Comparison of ENCODE assay signal across 1 cellular context in the genomic region with DNA sequence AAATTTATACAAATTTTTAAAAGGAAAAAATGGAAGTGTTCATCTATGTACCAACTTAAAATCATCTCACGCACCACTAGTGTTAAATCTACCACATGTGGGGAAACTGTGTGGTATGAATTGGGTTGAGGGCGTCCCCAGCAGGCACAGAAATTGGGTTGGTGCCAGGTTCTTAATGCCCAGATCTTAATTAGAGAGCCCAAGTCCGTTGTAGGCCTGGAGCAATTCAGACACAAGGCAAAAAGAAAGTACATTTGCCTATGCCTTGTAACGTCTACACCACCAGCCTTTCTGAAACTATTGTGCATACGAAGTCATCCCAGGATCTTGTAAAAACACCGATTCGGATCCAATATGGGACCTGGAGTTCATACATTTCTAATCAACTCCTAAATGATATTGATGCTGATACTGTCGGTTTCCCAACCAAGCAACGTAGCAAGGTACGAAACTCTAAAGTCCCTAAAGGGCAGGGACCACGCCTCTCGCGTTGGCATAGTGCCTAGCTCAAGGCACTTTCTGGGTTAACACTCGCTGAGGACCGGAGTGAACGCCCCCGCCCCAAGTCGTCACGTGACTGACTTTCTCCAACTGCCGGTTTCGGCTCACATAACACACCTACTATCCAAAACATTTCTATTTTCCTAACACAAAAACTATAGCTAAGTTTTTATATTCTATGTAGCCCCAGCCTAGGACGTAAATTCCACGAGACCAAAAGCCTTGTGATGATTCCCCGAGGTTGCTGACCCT.
TF ChIP-seq lines count a peak whose summit lies in the region.

No MANE protein-coding gene starts in this region.

TF ChIP-seq in HepG2, 621 proteins besides CTCF, POLR2A, EP300 and RAD21 (continued from another document):
- TF ChIP-seq, protein P1, sequence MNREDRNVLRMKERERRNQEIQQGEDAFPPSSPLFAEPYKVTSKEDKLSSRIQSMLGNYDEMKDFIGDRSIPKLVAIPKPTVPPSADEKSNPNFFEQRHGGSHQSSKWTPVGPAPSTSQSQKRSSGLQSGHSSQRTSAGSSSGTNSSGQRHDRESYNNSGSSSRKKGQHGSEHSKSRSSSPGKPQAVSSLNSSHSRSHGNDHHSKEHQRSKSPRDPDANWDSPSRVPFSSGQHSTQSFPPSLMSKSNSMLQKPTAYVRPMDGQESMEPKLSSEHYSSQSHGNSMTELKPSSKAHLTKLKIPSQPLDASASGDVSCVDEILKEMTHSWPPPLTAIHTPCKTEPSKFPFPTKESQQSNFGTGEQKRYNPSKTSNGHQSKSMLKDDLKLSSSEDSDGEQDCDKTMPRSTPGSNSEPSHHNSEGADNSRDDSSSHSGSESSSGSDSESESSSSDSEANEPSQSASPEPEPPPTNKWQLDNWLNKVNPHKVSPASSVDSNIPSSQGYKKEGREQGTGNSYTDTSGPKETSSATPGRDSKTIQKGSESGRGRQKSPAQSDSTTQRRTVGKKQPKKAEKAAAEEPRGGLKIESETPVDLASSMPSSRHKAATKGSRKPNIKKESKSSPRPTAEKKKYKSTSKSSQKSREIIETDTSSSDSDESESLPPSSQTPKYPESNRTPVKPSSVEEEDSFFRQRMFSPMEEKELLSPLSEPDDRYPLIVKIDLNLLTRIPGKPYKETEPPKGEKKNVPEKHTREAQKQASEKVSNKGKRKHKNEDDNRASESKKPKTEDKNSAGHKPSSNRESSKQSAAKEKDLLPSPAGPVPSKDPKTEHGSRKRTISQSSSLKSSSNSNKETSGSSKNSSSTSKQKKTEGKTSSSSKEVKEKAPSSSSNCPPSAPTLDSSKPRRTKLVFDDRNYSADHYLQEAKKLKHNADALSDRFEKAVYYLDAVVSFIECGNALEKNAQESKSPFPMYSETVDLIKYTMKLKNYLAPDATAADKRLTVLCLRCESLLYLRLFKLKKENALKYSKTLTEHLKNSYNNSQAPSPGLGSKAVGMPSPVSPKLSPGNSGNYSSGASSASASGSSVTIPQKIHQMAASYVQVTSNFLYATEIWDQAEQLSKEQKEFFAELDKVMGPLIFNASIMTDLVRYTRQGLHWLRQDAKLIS (CRISPR knock-in tag; IDR thresholded peaks at IDR 0.05), result 0 out of 2 replicates have a peak, but pooled peaks have one; percentile 1
- TF ChIP-seq PBX2 (CRISPR knock-in tag; IDR thresholded peaks at IDR 0.05) (0 out of 2 replicates have a peak, but pooled peaks have one; percentile 15), MLLT10 (CRISPR knock-in tag; IDR thresholded peaks at IDR 0.05) (no peak), ZSCAN5A (CRISPR knock-in tag; IDR thresholded peaks at IDR 0.05; ENCODE audit: borderline replicate concordance) (peak; percentile 57; the same call in 1 of the 2 replicates), RFXANK (CRISPR knock-in tag; IDR thresholded peaks at IDR 0.05) (peak; percentile 47; the same call in 1 of the 2 replicates), SAP130 (CRISPR knock-in tag; IDR thresholded peaks at IDR 0.05; ENCODE audit: low read depth) (peak; percentile 89), ZNF652 (CRISPR knock-in tag; IDR thresholded peaks at IDR 0.05; ENCODE audit: borderline replicate concordance, low read depth) (peak; percentile 99), RBFOX2 (IDR thresholded peaks at IDR 0.05; ENCODE audit: low read depth, low read length) (no peak), ZBTB7B (CRISPR knock-in tag; IDR thresholded peaks at IDR 0.05) (peak; percentile 13; the same call in 1 of the 2 replicates), LCORL (IDR thresholded peaks at IDR 0.05) (peak; percentile 87), LCORL (CRISPR knock-in tag; IDR thresholded peaks at IDR 0.05) (no peak; the same call in 1 of the 2 replicates), ZNF747 (CRISPR knock-in tag; IDR thresholded peaks at IDR 0.05; ENCODE audit: borderline replicate concordance) (0 out of 2 replicates have a peak, but pooled peaks have one; percentile 25), PITX1 (CRISPR knock-in tag; IDR thresholded peaks at IDR 0.05) (no peak), SRF (IDR thresholded peaks at IDR 0.05; ENCODE audit: low read depth, low read length) (no peak), RAD51 (IDR thresholded peaks at IDR 0.05; ENCODE audit: borderline replicate concordance) (peak; percentile 98), TBX2 (CRISPR knock-in tag; IDR thresholded peaks at IDR 0.05; ENCODE audit: borderline replicate concordance) (peak; percentile 19; the same call in 1 of the 2 replicates), AKAP8 (CRISPR knock-in tag; IDR thresholded peaks at IDR 0.05) (peak; percentile 59; the same call in 1 of the 2 replicates), TARDBP (CRISPR knock-in tag; IDR thresholded peaks at IDR 0.05) (peak; percentile 50; the same call in 1 of the 2 replicates), ZNF512B (CRISPR knock-in tag; IDR thresholded peaks at IDR 0.05; ENCODE audit: borderline replicate concordance) (no peak), GATA4 (IDR thresholded peaks at IDR 0.05; ENCODE audit: borderline replicate concordance, low read depth) (0 out of 2 replicates have a peak, but pooled peaks have one; percentile 54), MEIS1 (CRISPR knock-in tag; IDR thresholded peaks at IDR 0.05; ENCODE audit: borderline replicate concordance) (no peak), TBL1XR1 (IDR thresholded peaks at IDR 0.05; ENCODE audit: borderline replicate concordance, low read length, partially characterized antibody) (peak; percentile 65), ZBTB20 (CRISPR knock-in tag; IDR thresholded peaks at IDR 0.05; ENCODE audit: borderline replicate concordance, low read depth) (peak; percentile 94; the same call in 1 of the 2 replicates), NR2F6 (IDR thresholded peaks at IDR 0.05) (no peak; the same call in 1 of the 2 replicates), NR2F6 (CRISPR knock-in tag; IDR thresholded peaks at IDR 0.05) (peak; percentile 47), RXRB (CRISPR knock-in tag; IDR thresholded peaks at IDR 0.05; ENCODE audit: borderline replicate concordance) (0 out of 2 replicates have a peak, but pooled peaks have one; percentile 5)
- TF ChIP-seq, protein P2, sequence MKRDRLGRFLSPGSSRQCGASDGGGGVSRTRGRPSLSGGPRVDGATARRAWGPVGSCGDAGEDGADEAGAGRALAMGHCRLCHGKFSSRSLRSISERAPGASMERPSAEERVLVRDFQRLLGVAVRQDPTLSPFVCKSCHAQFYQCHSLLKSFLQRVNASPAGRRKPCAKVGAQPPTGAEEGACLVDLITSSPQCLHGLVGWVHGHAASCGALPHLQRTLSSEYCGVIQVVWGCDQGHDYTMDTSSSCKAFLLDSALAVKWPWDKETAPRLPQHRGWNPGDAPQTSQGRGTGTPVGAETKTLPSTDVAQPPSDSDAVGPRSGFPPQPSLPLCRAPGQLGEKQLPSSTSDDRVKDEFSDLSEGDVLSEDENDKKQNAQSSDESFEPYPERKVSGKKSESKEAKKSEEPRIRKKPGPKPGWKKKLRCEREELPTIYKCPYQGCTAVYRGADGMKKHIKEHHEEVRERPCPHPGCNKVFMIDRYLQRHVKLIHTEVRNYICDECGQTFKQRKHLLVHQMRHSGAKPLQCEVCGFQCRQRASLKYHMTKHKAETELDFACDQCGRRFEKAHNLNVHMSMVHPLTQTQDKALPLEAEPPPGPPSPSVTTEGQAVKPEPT (CRISPR knock-in tag; IDR thresholded peaks at IDR 0.05; ENCODE audit: low read depth), result 0 out of 2 replicates have a peak, but pooled peaks have one; percentile 3
- TF ChIP-seq, protein P3, sequence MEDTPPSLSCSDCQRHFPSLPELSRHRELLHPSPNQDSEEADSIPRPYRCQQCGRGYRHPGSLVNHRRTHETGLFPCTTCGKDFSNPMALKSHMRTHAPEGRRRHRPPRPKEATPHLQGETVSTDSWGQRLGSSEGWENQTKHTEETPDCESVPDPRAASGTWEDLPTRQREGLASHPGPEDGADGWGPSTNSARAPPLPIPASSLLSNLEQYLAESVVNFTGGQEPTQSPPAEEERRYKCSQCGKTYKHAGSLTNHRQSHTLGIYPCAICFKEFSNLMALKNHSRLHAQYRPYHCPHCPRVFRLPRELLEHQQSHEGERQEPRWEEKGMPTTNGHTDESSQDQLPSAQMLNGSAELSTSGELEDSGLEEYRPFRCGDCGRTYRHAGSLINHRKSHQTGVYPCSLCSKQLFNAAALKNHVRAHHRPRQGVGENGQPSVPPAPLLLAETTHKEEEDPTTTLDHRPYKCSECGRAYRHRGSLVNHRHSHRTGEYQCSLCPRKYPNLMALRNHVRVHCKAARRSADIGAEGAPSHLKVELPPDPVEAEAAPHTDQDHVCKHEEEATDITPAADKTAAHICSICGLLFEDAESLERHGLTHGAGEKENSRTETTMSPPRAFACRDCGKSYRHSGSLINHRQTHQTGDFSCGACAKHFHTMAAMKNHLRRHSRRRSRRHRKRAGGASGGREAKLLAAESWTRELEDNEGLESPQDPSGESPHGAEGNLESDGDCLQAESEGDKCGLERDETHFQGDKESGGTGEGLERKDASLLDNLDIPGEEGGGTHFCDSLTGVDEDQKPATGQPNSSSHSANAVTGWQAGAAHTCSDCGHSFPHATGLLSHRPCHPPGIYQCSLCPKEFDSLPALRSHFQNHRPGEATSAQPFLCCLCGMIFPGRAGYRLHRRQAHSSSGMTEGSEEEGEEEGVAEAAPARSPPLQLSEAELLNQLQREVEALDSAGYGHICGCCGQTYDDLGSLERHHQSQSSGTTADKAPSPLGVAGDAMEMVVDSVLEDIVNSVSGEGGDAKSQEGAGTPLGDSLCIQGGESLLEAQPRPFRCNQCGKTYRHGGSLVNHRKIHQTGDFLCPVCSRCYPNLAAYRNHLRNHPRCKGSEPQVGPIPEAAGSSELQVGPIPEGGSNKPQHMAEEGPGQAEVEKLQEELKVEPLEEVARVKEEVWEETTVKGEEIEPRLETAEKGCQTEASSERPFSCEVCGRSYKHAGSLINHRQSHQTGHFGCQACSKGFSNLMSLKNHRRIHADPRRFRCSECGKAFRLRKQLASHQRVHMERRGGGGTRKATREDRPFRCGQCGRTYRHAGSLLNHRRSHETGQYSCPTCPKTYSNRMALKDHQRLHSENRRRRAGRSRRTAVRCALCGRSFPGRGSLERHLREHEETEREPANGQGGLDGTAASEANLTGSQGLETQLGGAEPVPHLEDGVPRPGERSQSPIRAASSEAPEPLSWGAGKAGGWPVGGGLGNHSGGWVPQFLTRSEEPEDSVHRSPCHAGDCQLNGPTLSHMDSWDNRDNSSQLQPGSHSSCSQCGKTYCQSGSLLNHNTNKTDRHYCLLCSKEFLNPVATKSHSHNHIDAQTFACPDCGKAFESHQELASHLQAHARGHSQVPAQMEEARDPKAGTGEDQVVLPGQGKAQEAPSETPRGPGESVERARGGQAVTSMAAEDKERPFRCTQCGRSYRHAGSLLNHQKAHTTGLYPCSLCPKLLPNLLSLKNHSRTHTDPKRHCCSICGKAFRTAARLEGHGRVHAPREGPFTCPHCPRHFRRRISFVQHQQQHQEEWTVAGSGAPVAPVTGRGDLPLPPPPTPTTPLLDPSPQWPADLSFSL (CRISPR knock-in tag; IDR thresholded peaks at IDR 0.05), result peak; percentile 69
- TF ChIP-seq, protein P4, sequence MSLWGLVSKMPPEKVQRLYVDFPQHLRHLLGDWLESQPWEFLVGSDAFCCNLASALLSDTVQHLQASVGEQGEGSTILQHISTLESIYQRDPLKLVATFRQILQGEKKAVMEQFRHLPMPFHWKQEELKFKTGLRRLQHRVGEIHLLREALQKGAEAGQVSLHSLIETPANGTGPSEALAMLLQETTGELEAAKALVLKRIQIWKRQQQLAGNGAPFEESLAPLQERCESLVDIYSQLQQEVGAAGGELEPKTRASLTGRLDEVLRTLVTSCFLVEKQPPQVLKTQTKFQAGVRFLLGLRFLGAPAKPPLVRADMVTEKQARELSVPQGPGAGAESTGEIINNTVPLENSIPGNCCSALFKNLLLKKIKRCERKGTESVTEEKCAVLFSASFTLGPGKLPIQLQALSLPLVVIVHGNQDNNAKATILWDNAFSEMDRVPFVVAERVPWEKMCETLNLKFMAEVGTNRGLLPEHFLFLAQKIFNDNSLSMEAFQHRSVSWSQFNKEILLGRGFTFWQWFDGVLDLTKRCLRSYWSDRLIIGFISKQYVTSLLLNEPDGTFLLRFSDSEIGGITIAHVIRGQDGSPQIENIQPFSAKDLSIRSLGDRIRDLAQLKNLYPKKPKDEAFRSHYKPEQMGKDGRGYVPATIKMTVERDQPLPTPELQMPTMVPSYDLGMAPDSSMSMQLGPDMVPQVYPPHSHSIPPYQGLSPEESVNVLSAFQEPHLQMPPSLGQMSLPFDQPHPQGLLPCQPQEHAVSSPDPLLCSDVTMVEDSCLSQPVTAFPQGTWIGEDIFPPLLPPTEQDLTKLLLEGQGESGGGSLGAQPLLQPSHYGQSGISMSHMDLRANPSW (CRISPR knock-in tag; IDR thresholded peaks at IDR 0.05; ENCODE audit: borderline replicate concordance), result peak; percentile 13; the same call in 1 of the 2 replicates
TF ChIP-seq in HepG2: peak in this region for 108.
